ENCODE assay signal across 24 cellular contexts in genomic region chr5:147902606-147903115, GRCh38. TPM values are rescaled to one million over a fixed set of nuclear protein-coding genes. Genes with fewer than 3 reads are reported as not detected.
DNase-seq lines count a peak whose midpoint lies in the region; ATAC-seq, FAIRE-seq and TF ChIP-seq lines count a peak whose summit lies in the region.
"Had no signal": no experiment of that assay in that cellular context is flagged by ENCODE, and none has a peak within 500 bp of the region (broad histone marks: within the 10 kb centered on the region; RNA-seq: fewer than 3 reads in every experiment).

No MANE protein-coding gene starts in this region.

- H2AK5ac ChIP-seq in H1 (ENCODE audit: low read depth, low read length): no peak overlapping the region

- H3K27me3 ChIP-seq in H1 (replicated peaks in 1 of 4; ENCODE audit: control insufficient read depth in 3 of 4, extremely low read depth in 1 of 4, insufficient read depth in 3 of 4, low read length in 3 of 4): no peaks in the 10 kb centered on the region

- H3K4me1 Mint-ChIP-seq in naive thymus-derived CD8-positive, alpha-beta T cell: no peaks in the 10 kb centered on the region

- no peak overlapping the region for H3K23ac ChIP-seq in H1 (ENCODE audit: insufficient read length)

- H3K36me3 ChIP-seq in SK-N-MC (ENCODE audit: insufficient read depth, low read length) (no peaks in the 10 kb centered on the region), H1 (ENCODE audit: control insufficient read depth in 2 of 4, insufficient read depth in 4 of 4, low read length in 3 of 4) (no peaks in the 10 kb centered on the region)

- H3K9ac ChIP-seq in SK-N-MC (ENCODE audit: insufficient read length) (no peak overlapping the region), H1 (replicated peaks in 1 of 4; ENCODE audit: extremely low read depth in 1 of 4, low read depth in 3 of 4, low read length in 3 of 4) (no peak overlapping the region)

- no peak overlapping the region for H3K4ac ChIP-seq in H1 (replicated peaks; ENCODE audit: insufficient read length, low read depth, low read length)

- TF ChIP-seq EP300 in H1 (IDR thresholded peaks at IDR 0.05; ENCODE audit: borderline replicate concordance in 1 of 2, low read depth in 2 of 2, low read length in 2 of 2): no peak

- H3K79me2 ChIP-seq in H1 (ENCODE audit: control insufficient read depth in 1 of 2, insufficient read depth in 2 of 2, low read length in 2 of 2): no peaks in the 10 kb centered on the region

- H4K91ac ChIP-seq in H1 (replicated peaks; ENCODE audit: insufficient read length, low read length): no peak overlapping the region

- peak overlapping the region; percentile 45; the same call in 1 of the 2 replicates for H3K27ac ChIP-seq in SK-N-MC
- H3K27ac ChIP-seq in H1 (ENCODE audit: low read depth, low read length): no peak overlapping the region
- H3K27ac ChIP-seq in substantia nigra (ENCODE audit: low read depth, low read length, poor library complexity, severe bottlenecking): no peak overlapping the region
- H3K27ac ChIP-seq: PC-9, RWPE1 had no signal

- no peak for FAIRE-seq in H1 (lab: Jason Lieb, UNC)

- no peak for TF ChIP-seq RAD21 in H1 (IDR thresholded peaks at IDR 0.05 in 1 of 2, conservative IDR thresholded peaks at IDR 0.05 in 1 of 2; ENCODE audit: low read depth in 2 of 2, low read length in 2 of 2)

- DNase-seq in NCI-H82 (lab: John Stamatoyannopoulos, UW) (peak; percentile 1), NCI-H82 treated with DMSO at 0.1 percent for 48 hours (lab: John Stamatoyannopoulos, UW; ENCODE audit: unreplicated experiment) (no peak), SK-N-MC (ENCODE audit: low read depth, low spot score) (no peak), H1 (ENCODE audit: low read depth in 1 of 2, low spot score in 2 of 2) (no peak), retinal pigment epithelial cell (ENCODE audit: low read depth) (peak; percentile 48), AG20443 (ENCODE audit: low spot score) (no peak), substantia nigra (lab: John Stamatoyannopoulos, UW) (no peak)
- no peak for DNase-seq in naive thymus-derived CD8-positive, alpha-beta T cell
- DNase-seq: 8988T; Caco-2; CD4-positive, alpha-beta T cell; GDM1; HCEC 1CT; KBM-7; MV-4-11; NCI-H1417; NCI-H187; NCI-H2107; NCI-H226; NCI-H524; PC-9 had no signal

- H3K4me3 Mint-ChIP-seq in naive thymus-derived CD8-positive, alpha-beta T cell: no peak overlapping the region
- H3K4me3 Mint-ChIP-seq: CD4-positive, alpha-beta T cell had no signal

- H4K20me1 ChIP-seq in H1 (replicated peaks in 1 of 2; ENCODE audit: control insufficient read depth in 1 of 2, insufficient read depth in 2 of 2, low read length in 2 of 2): no peaks in the 10 kb centered on the region

- H3K23me2 ChIP-seq in H1 (ENCODE audit: low read depth, low read length): no peaks in the 10 kb centered on the region

- H3K4me3 ChIP-seq in SK-N-MC: no peak overlapping the region
- no peak overlapping the region for H3K4me3 ChIP-seq in H1 (ENCODE audit: extremely low read depth in 1 of 4, insufficient read depth in 2 of 4, low read depth in 3 of 4, low read length in 4 of 4)
- no peak overlapping the region for H3K4me3 ChIP-seq in retinal pigment epithelial cell (ENCODE audit: low read length)
- H3K4me3 ChIP-seq: PC-9 had no signal

- H2BK5ac ChIP-seq in H1 (ENCODE audit: low read depth, low read length): no peak overlapping the region

- no peaks in the 10 kb centered on the region for H3K79me1 ChIP-seq in H1 (ENCODE audit: low read depth, low read length)

- H3K18ac ChIP-seq in H1 (ENCODE audit: extremely low read depth, low read length): no peak overlapping the region

- no peak overlapping the region for H2BK20ac ChIP-seq in H1 (ENCODE audit: low read length)

- H3K27me3 Mint-ChIP-seq in naive thymus-derived CD8-positive, alpha-beta T cell: peaks cover 0 to 8% (median 2%) of the 10 kb centered on the region in 5 donors

- H4K8ac ChIP-seq in H1 (ENCODE audit: extremely low read depth, insufficient read depth, low read length): no peak overlapping the region

- H4K5ac ChIP-seq in H1 (ENCODE audit: insufficient read length, low read depth, low read length): no peak overlapping the region

- H3K14ac ChIP-seq in H1 (ENCODE audit: insufficient read length): no peak overlapping the region

- no peak overlapping the region for H2BK15ac ChIP-seq in H1 (ENCODE audit: low read length)

- no peak overlapping the region for H2BK120ac ChIP-seq in H1 (replicated peaks; ENCODE audit: low read depth, low read length)

- no peak for TF ChIP-seq POLR2A in H1 (IDR thresholded peaks at IDR 0.05; ENCODE audit: control extremely low read depth in 1 of 2, low read depth in 2 of 2, low read length in 2 of 2)

- POLR2A ChIA-PET in H1 (lab: Charles Lee; ENCODE audit: partially characterized antibody): interaction anchor here (0.8 to 1.7 kb wide), 3 partner anchors 10 to 43 kb away, joined by 3 read pairs; no protein-coding TSS in a partner anchor
- POLR2A ChIA-PET in naive thymus-derived CD8-positive, alpha-beta T cell (lab: Charles Lee): no interaction called here

- H3K9me3 Mint-ChIP-seq in naive thymus-derived CD8-positive, alpha-beta T cell: peaks cover 0 to 2% (median 0%) of the 10 kb centered on the region in 9 donors
- H3K9me3 Mint-ChIP-seq: CD4-positive, alpha-beta T cell had no signal

- no peak overlapping the region for H2BK12ac ChIP-seq in H1 (ENCODE audit: low read depth, low read length)

- H3K9me3 ChIP-seq in SK-N-MC (ENCODE audit: low read depth, low read length): no peaks in the 10 kb centered on the region
- H3K9me3 ChIP-seq in H1 (ENCODE audit: insufficient read depth in 2 of 2, low read depth in 1 of 2, low read length in 1 of 2): no peaks in the 10 kb centered on the region
- H3K9me3 ChIP-seq: Caco-2 had no signal

- H2AFZ ChIP-seq in H1 (ENCODE audit: low read length): no peak overlapping the region
- H2AFZ ChIP-seq: PC-9 had no signal

- no peak for TF ChIP-seq CTCF in H1 (IDR thresholded peaks at IDR 0.05; ENCODE audit: control extremely low read depth in 1 of 3, insufficient read depth in 1 of 3, low read depth in 1 of 3, low read length in 3 of 3)
- TF ChIP-seq CTCF in retinal pigment epithelial cell (conservative IDR thresholded peaks at IDR 0.05; ENCODE audit: low read depth, low read length): no peak

- H3K56ac ChIP-seq in H1 (replicated peaks; ENCODE audit: insufficient read length, low read depth, low read length): no peak overlapping the region

- H3K4me1 ChIP-seq in H1 (replicated peaks in 1 of 4; ENCODE audit: control insufficient read depth in 3 of 4, insufficient read depth in 4 of 4, low read length in 3 of 4): no peaks in the 10 kb centered on the region

- H3K4me2 ChIP-seq in H1 (ENCODE audit: insufficient read depth in 1 of 2, low read depth in 2 of 2, low read length in 2 of 2): no peak overlapping the region
- H3K4me2 ChIP-seq: PC-9 had no signal

- CTCF ChIA-PET in H1 (lab: Charles Lee; ENCODE audit: partially characterized antibody): interaction anchor here (0.6 to 1.5 kb wide), 4 partner anchors 16 to 275 kb away, joined by 3 read pairs; no protein-coding TSS in a partner anchor

- no peak overlapping the region for H3K27ac Mint-ChIP-seq in naive thymus-derived CD8-positive, alpha-beta T cell
- H3K27ac Mint-ChIP-seq: CD4-positive, alpha-beta T cell had no signal

- no peaks in the 10 kb centered on the region for H3K36me3 Mint-ChIP-seq in naive thymus-derived CD8-positive, alpha-beta T cell

- no peak for ATAC-seq in naive thymus-derived CD8-positive, alpha-beta T cell

TF ChIP-seq in H1, 55 proteins besides CTCF, POLR2A, EP300 and RAD21:
- TF ChIP-seq MAFK (IDR thresholded peaks at IDR 0.05; ENCODE audit: low read depth, low read length): peak; percentile 57; the same call in 1 of the 2 replicates
- TF ChIP-seq SRF (IDR thresholded peaks at IDR 0.05; ENCODE audit: low read depth, low read length): no peak
TF ChIP-seq in H1: peak in this region for 1.

RNA-seq across cellular contexts. Expression of gene C5orf46, which starts 3.7 kb away (rescaled TPM):
- total RNA-seq in H1 (2021; fragmentation: NEBNext Ultra II Directional; extraction: Animal tissue kit (Norgen Biotek cat#: 25700)): not detected in 2 replicates
- not detected in 2 replicates for polyA plus RNA-seq in H1 (2011; rRNA removed)
- not detected for polyA plus RNA-seq in H1 (2011; cell fraction: cytosol; rRNA removed)
- polyA plus RNA-seq in H1 (2011; cell fraction: nucleus; rRNA removed): not detected
- polyA plus RNA-seq in H1 (2012, experiment 1 of 2): 0.60 to 2.5 TPM (median 0.88 TPM) in 4 replicates
- polyA plus RNA-seq in H1 (2012, experiment 2 of 2): not detected
- not detected for polyA plus RNA-seq in H1 (2013, experiment 1 of 2)
- not detected for polyA plus RNA-seq in H1 (2013, experiment 2 of 2)
- polyA minus RNA-seq in H1 (2011; rRNA and poly(A)+ RNA removed): not detected in 2 replicates
- polyA minus RNA-seq in H1 (2011; cell fraction: cytosol; rRNA and poly(A)+ RNA removed): not detected
- not detected for polyA minus RNA-seq in H1 (2011; cell fraction: nucleus; rRNA and poly(A)+ RNA removed)
- total RNA-seq in naive thymus-derived CD8-positive, alpha-beta T cell: not detected
- not detected for polyA plus RNA-seq in naive thymus-derived CD8-positive, alpha-beta T cell
- total RNA-seq: Caco-2; CD4-positive, alpha-beta T cell; PC-9 had no signal

RNA-seq across cellular contexts. Expression of gene SCGB3A2, which starts 24.1 kb away (rescaled TPM):
- 63.6 and 74.3 TPM in 2 replicates for total RNA-seq in H1 (2021; fragmentation: NEBNext Ultra II Directional; extraction: Animal tissue kit (Norgen Biotek cat#: 25700))
- polyA plus RNA-seq in H1 (2011; rRNA removed): 36.7 and 47.1 TPM in 2 replicates
- polyA plus RNA-seq in H1 (2011; cell fraction: cytosol; rRNA removed): 56.0 TPM
- 22.8 TPM for polyA plus RNA-seq in H1 (2011; cell fraction: nucleus; rRNA removed)
- 75.7 to 101 TPM (median 95.3 TPM) in 4 replicates for polyA plus RNA-seq in H1 (2012, experiment 1 of 2)
- 37.2 TPM for polyA plus RNA-seq in H1 (2012, experiment 2 of 2)
- 86.6 TPM for polyA plus RNA-seq in H1 (2013, experiment 1 of 2)
- 94.7 TPM for polyA plus RNA-seq in H1 (2013, experiment 2 of 2)
- 6.8 and 8.4 TPM in 2 replicates for polyA minus RNA-seq in H1 (2011; rRNA and poly(A)+ RNA removed)
- 9.7 TPM for polyA minus RNA-seq in H1 (2011; cell fraction: cytosol; rRNA and poly(A)+ RNA removed)
- polyA minus RNA-seq in H1 (2011; cell fraction: nucleus; rRNA and poly(A)+ RNA removed): 18.5 TPM
- total RNA-seq in naive thymus-derived CD8-positive, alpha-beta T cell: not detected
- not detected for polyA plus RNA-seq in naive thymus-derived CD8-positive, alpha-beta T cell
- total RNA-seq: Caco-2; CD4-positive, alpha-beta T cell; Daoy; PC-9 had no signal
- polyA plus RNA-seq: BJ had no signal

Comparison
In these comparisons a context has a peak if more than half of its experiments do, and no peak if none do; other contexts are left out.
1. DNase-seq: peak in NCI-H82 (single experiment) and retinal pigment epithelial cell (single experiment); none in NCI-H82 treated with DMSO at 0.1 percent for 48 hours (single experiment), SK-N-MC (single experiment), H1 (0 of 2), AG20443 (single experiment), naive thymus-derived CD8-positive, alpha-beta T cell (0 of 10) and substantia nigra (0 of 49).
2. RNA of gene SCGB3A2, which starts 24.1 kb away (total RNA-seq): 63.6 to 74.3 TPM in H1; not detected in naive thymus-derived CD8-positive, alpha-beta T cell; every median in the first group is over 10 times any median in the second.